In the genomic region with DNA sequence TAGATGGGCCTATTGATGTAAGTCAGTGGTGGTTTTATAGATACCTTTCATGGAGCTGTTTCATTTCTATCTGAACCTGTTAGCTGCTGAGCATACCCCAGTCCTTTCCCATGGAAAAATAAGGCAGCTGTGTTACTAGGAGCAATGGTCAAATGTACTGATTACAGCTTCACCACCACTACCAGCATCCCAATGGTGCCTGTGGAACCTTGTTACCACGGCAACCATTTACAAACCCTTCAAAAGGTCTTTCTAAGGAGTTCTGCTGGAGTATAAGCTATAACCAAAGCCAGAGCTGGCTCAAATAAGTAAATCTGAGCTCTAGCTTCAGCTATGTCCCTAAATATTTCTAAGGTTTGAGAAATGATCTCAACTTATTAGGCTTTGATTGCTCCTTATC, we compare ENCODE assay signal across 16 cellular contexts.
"Had no signal": no experiment of that assay in that cellular context is flagged by ENCODE, and none has a peak within 500 bp of the region (broad histone marks: within the 10 kb centered on the region; RNA-seq: fewer than 3 reads in every experiment).

No MANE protein-coding gene starts in this region.

- ATAC-seq: effector memory CD8-positive, alpha-beta T cell; gastrocnemius medialis; heart right ventricle; left lobe of liver; natural killer cell treated with Interleukin-12 subunit alpha and Interleukin-12 subunit beta and Interleukin-15 and Interleukin-18, amount 100 ng/mL, for 72 hours; pancreas; right cardiac atrium had no signal

- DNase-seq: effector memory CD8-positive, alpha-beta T cell; gastrocnemius medialis; heart right ventricle; hypothalamus; islet precursor cell; mammary epithelial cell; occipital lobe; pancreas; right cardiac atrium; stimulated activated CD4-positive, alpha-beta T cell treated with anti-CD3 and anti-CD28 coated beads, Interleukin-12 subunit alpha, Interleukin-12 subunit beta, amount 100 ng/mL, for 4 hours; stimulated activated naive CD4-positive, alpha-beta T cell; stomach; substantia nigra; transverse colon had no signal
